ENCODE assay signal across 15 cellular contexts in genomic region chr22:44586337-44586990, GRCh38.
DNase-seq lines count a peak whose midpoint lies in the region; ATAC-seq, FAIRE-seq and TF ChIP-seq lines count a peak whose summit lies in the region.
"Had no signal": no experiment of that assay in that cellular context is flagged by ENCODE, and none has a peak within 500 bp of the region (broad histone marks: within the 10 kb centered on the region; RNA-seq: fewer than 3 reads in every experiment).

No MANE protein-coding gene starts in this region.

- no peak overlapping the region for H3K27ac Mint-ChIP-seq in stimulated activated naive CD8-positive, alpha-beta T cell treated with anti-CD3 and anti-CD28 coated beads, Interleukin-15, Interleukin-2, amounts not matched to agents 100 ng/mL and 50 ng/mL, for 24 hours
- H3K27ac Mint-ChIP-seq in endothelial cell (ENCODE audit: unreplicated experiment), result no peak overlapping the region
- H3K27ac Mint-ChIP-seq: activated naive CD8-positive, alpha-beta T cell; B cell; dendritic cell treated with granulocyte-macrophage colony-stimulating factor and Interleukin-4, amounts not matched to agents 40 ng/mL and 50 ng/mL, for 4 days; stimulated activated naive B cell treated with anti-CD40 and anti-IgM and Interleukin-4, amounts not matched to agents 10 μg/mL and 1 μg/mL and 100 μg/mL, for 72 hours had no signal

- no peaks in the 10 kb centered on the region for H3K36me3 ChIP-seq in HepG2 (replicated peaks in 1 of 2; ENCODE audit: control insufficient read depth in 1 of 2, insufficient read depth in 2 of 2, low read length in 2 of 2)

- no peaks in the 10 kb centered on the region for H3K36me3 Mint-ChIP-seq in stimulated activated naive CD8-positive, alpha-beta T cell treated with anti-CD3 and anti-CD28 coated beads, Interleukin-15, Interleukin-2, amounts not matched to agents 100 ng/mL and 50 ng/mL, for 24 hours (ENCODE audit: low read depth)
- no peaks in the 10 kb centered on the region for H3K36me3 Mint-ChIP-seq in endothelial cell (ENCODE audit: low read depth, unreplicated experiment)
- H3K36me3 Mint-ChIP-seq: activated naive CD8-positive, alpha-beta T cell; stimulated activated naive B cell treated with anti-CD40 and anti-IgM and Interleukin-4, amounts not matched to agents 10 μg/mL and 1 μg/mL and 100 μg/mL, for 72 hours had no signal

- H3K27me3 ChIP-seq in HepG2 (ENCODE audit: control insufficient read depth in 1 of 2, insufficient read depth in 2 of 2, low read length in 2 of 2), result peaks cover 7 to 56% of the 10 kb centered on the region in 2 experiments; a peak in 4 of 5 replicates

- peaks cover 20% of the 10 kb centered on the region for H3K27me3 Mint-ChIP-seq in stimulated activated naive CD8-positive, alpha-beta T cell treated with anti-CD3 and anti-CD28 coated beads, Interleukin-15, Interleukin-2, amounts not matched to agents 100 ng/mL and 50 ng/mL, for 24 hours
- peaks cover 7% of the 10 kb centered on the region for H3K27me3 Mint-ChIP-seq in endothelial cell (ENCODE audit: unreplicated experiment)

- no peaks in the 10 kb centered on the region for H4K20me1 ChIP-seq in HepG2 (ENCODE audit: insufficient read depth, low read length)

- no peak for TF ChIP-seq EP300 in HepG2 (IDR thresholded peaks at IDR 0.05; ENCODE audit: low read depth in 2 of 2, low read length in 2 of 2)
- no peak for TF ChIP-seq EP300 in HepG2 (CRISPR knock-in tag; IDR thresholded peaks at IDR 0.05; ENCODE audit: borderline replicate concordance)

- no peaks in the 10 kb centered on the region for H3K79me2 ChIP-seq in HepG2 (ENCODE audit: insufficient read depth, low read length)

- POLR2A ChIA-PET in HepG2 (lab: Yijun Ruan, JAX), result no interaction called here

- no peak overlapping the region for H3K4me2 ChIP-seq in HepG2 (ENCODE audit: low read depth, low read length)

- no peak overlapping the region for H3K9ac ChIP-seq in HepG2 (ENCODE audit: insufficient read depth, low read depth, low read length)

- H3K9me3 Mint-ChIP-seq in stimulated activated naive CD8-positive, alpha-beta T cell treated with anti-CD3 and anti-CD28 coated beads, Interleukin-15, Interleukin-2, amounts not matched to agents 100 ng/mL and 50 ng/mL, for 24 hours, result peaks cover 3% of the 10 kb centered on the region
- H3K9me3 Mint-ChIP-seq in endothelial cell (ENCODE audit: unreplicated experiment), result no peaks in the 10 kb centered on the region

- no peak overlapping the region for H2AFZ ChIP-seq in HepG2 (ENCODE audit: low read length)

- TF ChIP-seq CTCF in HepG2 (CRISPR knock-in tag; IDR thresholded peaks at IDR 0.05) (no peak), GM13977 (IDR thresholded peaks at IDR 0.05; ENCODE audit: extremely low read depth, insufficient read depth, missing control alignments) (no peak), endothelial cell (IDR thresholded peaks at IDR 0.05; ENCODE audit: unreplicated experiment) (no peak)

- H3K4me3 Mint-ChIP-seq in stimulated activated naive CD8-positive, alpha-beta T cell treated with anti-CD3 and anti-CD28 coated beads, Interleukin-15, Interleukin-2, amounts not matched to agents 100 ng/mL and 50 ng/mL, for 24 hours, result peak overlapping the region; percentile 39
- H3K4me3 Mint-ChIP-seq in endothelial cell (ENCODE audit: unreplicated experiment), result no peak overlapping the region
- H3K4me3 Mint-ChIP-seq: activated naive CD8-positive, alpha-beta T cell; B cell; dendritic cell treated with granulocyte-macrophage colony-stimulating factor and Interleukin-4, amounts not matched to agents 40 ng/mL and 50 ng/mL, for 4 days; stimulated activated naive B cell treated with anti-CD40 and anti-IgM and Interleukin-4, amounts not matched to agents 10 μg/mL and 1 μg/mL and 100 μg/mL, for 72 hours had no signal

- 18% methylated on average over 13 of the region's 18 CpGs for WGBS in HepG2 (ENCODE audit: low lambda C conversion rate)

- H3K9me3 ChIP-seq in HepG2 (ENCODE audit: low read length), result no peaks in the 10 kb centered on the region

- CTCF ChIA-PET in HepG2 (lab: Yijun Ruan, JAX; ENCODE audit: low intra/inter-chr PET ratio, low total read pairs), result no interaction called here

- no peak for TF ChIP-seq POLR2A in HepG2 (IDR thresholded peaks at IDR 0.05; ENCODE audit: insufficient read depth in 1 of 2, low read depth in 2 of 2, low read length in 2 of 2)

- no TSS peak for BruUV-seq in HepG2 (replicated peaks; lab: Mats Ljungman, UMichigan)

- no peak overlapping the region for H3K27ac ChIP-seq in HepG2 (ENCODE audit: extremely low read length, insufficient read depth, low read length)

- FAIRE-seq in HepG2 (lab: Jason Lieb, UNC), result no peak

- in situ Hi-C loops in HepG2 (cut with HindIII; ENCODE audit: extremely low pct_ligation_motif_present, low pct_unique_long_range_greater_than_20kb) (no loop called here), G401 (cut with HindIII; ENCODE audit: low sequenced_read_pairs) (no loop called here), GM13977 (cut with MboI; ENCODE audit: low pct_unique_long_range_greater_than_20kb, low sequenced_read_pairs, unreplicated experiment) (no loop called here)

- TF ChIP-seq RAD21 in HepG2 (CRISPR knock-in tag; IDR thresholded peaks at IDR 0.05), result no peak

- DNase-seq in stimulated activated naive CD8-positive, alpha-beta T cell treated with anti-CD3 and anti-CD28 coated beads, Interleukin-15, Interleukin-2, amounts not matched to agents 100 U/mL and 50 U/mL, for 24 hours, result no peak
- DNase-seq in NCI-H748 treated with DMSO at 0.1 percent for 48 hours (lab: John Stamatoyannopoulos, UW), result peak; percentile 88
- no peak for DNase-seq in left colon
- no peak for DNase-seq in HepG2 (ENCODE audit: low spot score)
- DNase-seq in G401 (ENCODE audit: low spot score), result no peak
- no peak for DNase-seq in GM13977 (ENCODE audit: low spot score)
- DNase-seq in endothelial cell (ENCODE audit: low spot score), result no peak
- DNase-seq: activated CD4-positive, alpha-beta T cell treated with anti-CD3 and anti-CD28 coated beads, Interleukin-2, amount 50 U/mL, for 48 hours; stimulated activated CD4-positive, alpha-beta T cell treated with anti-CD3 and anti-CD28 coated beads, Interleukin-1b, Interleukin-23, amount 100 ng/mL, for 48 hours; stimulated activated naive B cell treated with anti-CD40 and anti-IgM and Interleukin-4, amounts not matched to agents 10 μg/mL and 1 μg/mL and 100 μg/mL, for 72 hours had no signal

- peaks cover 5% of the 10 kb centered on the region for H3K4me1 Mint-ChIP-seq in stimulated activated naive CD8-positive, alpha-beta T cell treated with anti-CD3 and anti-CD28 coated beads, Interleukin-15, Interleukin-2, amounts not matched to agents 100 ng/mL and 50 ng/mL, for 24 hours (ENCODE audit: low read depth)
- peaks cover 6% of the 10 kb centered on the region for H3K4me1 Mint-ChIP-seq in endothelial cell (ENCODE audit: unreplicated experiment)
- H3K4me1 Mint-ChIP-seq: B cell had no signal

- ATAC-seq in stimulated activated naive CD8-positive, alpha-beta T cell treated with anti-CD3 and anti-CD28 coated beads, Interleukin-15, Interleukin-2, amounts not matched to agents 100 U/mL and 50 U/mL, for 24 hours, result no peak
- peak; percentile 61 for ATAC-seq in left colon
- ATAC-seq in HepG2, result no peak
- ATAC-seq: left lobe of liver had no signal

- H3K4me3 ChIP-seq in HepG2 (replicated peaks in 1 of 3; ENCODE audit: insufficient read depth in 1 of 3, low read depth in 2 of 3, low read length in 3 of 3), result no peak overlapping the region

- intact Hi-C loops in left colon (cut with DNase I, micrococcal nuclease), result no loop called here
- intact Hi-C loops in HepG2 (cut with micrococcal nuclease; ENCODE audit: unreplicated experiment), result no loop called here

- H3K4me1 ChIP-seq in HepG2 (ENCODE audit: insufficient read depth, low read length), result no peaks in the 10 kb centered on the region

TF ChIP-seq in HepG2, 621 proteins besides CTCF, POLR2A, EP300 and RAD21:
- TF ChIP-seq TBP (CRISPR knock-in tag; IDR thresholded peaks at IDR 0.05), result no peak
- TF ChIP-seq ZSCAN12 (CRISPR knock-in tag; IDR thresholded peaks at IDR 0.05), result no peak
